ENCODE assay signal across 1 cellular context in genomic region chr2:10135296-10136089, GRCh38.
TF ChIP-seq lines count a peak whose summit lies in the region.

No MANE protein-coding gene starts in this region.

TF ChIP-seq in WTC11, 78 proteins besides CTCF, POLR2A, EP300 and RAD21 (continued from another document):
- TF ChIP-seq RORB (CRISPR knock-in tag; IDR thresholded peaks at IDR 0.05): no peak
- no peak for TF ChIP-seq HMGA2 (CRISPR knock-in tag; IDR thresholded peaks at IDR 0.05)
- no peak for TF ChIP-seq ATF1 (CRISPR knock-in tag; IDR thresholded peaks at IDR 0.05)
- TF ChIP-seq ESRRA (CRISPR knock-in tag; IDR thresholded peaks at IDR 0.05; ENCODE audit: borderline replicate concordance): no peak
